Comparison of ENCODE assay signal across 8 cellular contexts in the genomic region with DNA sequence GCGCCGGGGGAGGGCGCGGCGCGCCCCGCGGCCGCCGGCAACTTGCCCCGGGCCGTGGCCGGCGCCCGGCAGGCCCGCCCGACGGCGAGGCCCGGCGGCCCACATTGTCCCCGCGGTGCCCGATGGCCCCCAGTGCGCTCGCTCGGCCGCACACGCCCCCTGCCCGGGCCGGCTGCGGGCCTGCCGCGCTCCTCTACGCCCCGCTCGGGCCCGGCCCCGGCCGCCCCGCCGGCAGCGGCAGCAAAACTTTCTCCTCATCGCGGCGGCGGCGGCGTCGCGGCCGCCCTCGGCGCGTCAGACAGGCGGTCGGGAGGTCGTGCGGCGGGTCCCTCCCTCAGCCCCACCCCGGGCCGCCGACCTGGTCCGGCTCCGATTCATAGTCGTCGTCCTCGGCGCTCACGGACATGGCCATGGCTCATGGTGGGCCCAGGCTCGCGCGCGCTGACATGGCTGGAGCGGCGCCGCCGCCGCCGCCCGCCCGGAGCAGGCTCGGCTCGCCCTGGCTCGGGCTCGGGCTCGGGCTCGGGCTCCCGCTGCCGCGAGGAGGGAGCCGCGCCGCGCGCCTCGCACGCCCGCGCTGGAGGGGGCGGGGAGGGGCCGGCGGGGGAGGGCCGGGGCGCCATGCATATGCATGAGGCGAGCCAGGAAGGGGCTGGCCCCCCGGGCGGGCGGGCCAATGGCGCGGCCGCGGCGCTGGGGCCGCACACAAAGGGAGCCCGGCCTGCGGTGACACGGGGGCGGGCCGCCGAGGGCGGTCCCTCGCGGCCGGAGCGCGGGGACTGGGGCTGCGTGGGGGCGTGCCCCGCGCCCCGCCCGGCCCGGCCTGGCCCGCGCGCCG.
DNase-seq lines count a peak whose midpoint lies in the region; ATAC-seq and TF ChIP-seq lines count a peak whose summit lies in the region.

No MANE protein-coding gene starts in this region.

- H3K9me2 ChIP-seq in DOHH2 (replicated peaks; ENCODE audit: control insufficient read depth, low read length): no peaks in the 10 kb centered on the region

- H3K27me3 ChIP-seq in DOHH2 (ENCODE audit: control insufficient read depth, low read length): no peaks in the 10 kb centered on the region
- no peaks in the 10 kb centered on the region for H3K27me3 ChIP-seq in foreskin keratinocyte
- peaks cover 15% of the 10 kb centered on the region for H3K27me3 ChIP-seq in neutrophil

- H3K4me1 ChIP-seq in DOHH2 (ENCODE audit: control insufficient read depth, low read length) (peaks cover 32% of the 10 kb centered on the region), foreskin keratinocyte (no peaks in the 10 kb centered on the region), neutrophil (ENCODE audit: control insufficient read depth in 1 of 2, insufficient read depth in 1 of 2, low read depth in 1 of 2, low read length in 1 of 2) (peaks cover 31 to 33% of the 10 kb centered on the region in 2 experiments)

- H3K9me3 ChIP-seq in DOHH2 (ENCODE audit: control insufficient read depth, insufficient read depth, low read length) (no peaks in the 10 kb centered on the region), neutrophil (no peaks in the 10 kb centered on the region)

- H3K36me3 ChIP-seq in DOHH2 (ENCODE audit: control insufficient read depth, low read length) (peaks cover 22% of the 10 kb centered on the region), neutrophil (no peaks in the 10 kb centered on the region)

- TF ChIP-seq CTCF in DOHH2 (IDR thresholded peaks at IDR 0.05; ENCODE audit: low read depth, low read length, poor library complexity, severe bottlenecking) (no peak), foreskin keratinocyte (conservative IDR thresholded peaks at IDR 0.05) (no peak), neutrophil (IDR thresholded peaks at IDR 0.05) (no peak)

- H3K4me3 ChIP-seq in DOHH2 (ENCODE audit: low read length) (peak overlapping the region; percentile 87), neutrophil (ENCODE audit: low read depth in 1 of 2, low read length in 1 of 2) (peak overlapping the region; percentile 59 to 72)
- H3K4me3 ChIP-seq in Jurkat, Clone E6-1 (ENCODE audit: low read length): peak overlapping the region; percentile 74

- DNase-seq in Jurkat, Clone E6-1 (ENCODE audit: low read depth, low spot score): peak; percentile 84
- DNase-seq in RKO (ENCODE audit: low spot score): peak; percentile 87
- peak; percentile 86 for DNase-seq in activated effector memory CD4-positive, alpha-beta T cell treated with Interleukin-2 at 50 U/mL for 16 hours
- peak in 1 of 2 donors; percentile 56 for DNase-seq in foreskin keratinocyte
- peak; percentile 69 for DNase-seq in stromal cell of bone marrow (ENCODE audit: low read depth)

- H3F3A ChIP-seq in DOHH2 (ENCODE audit: control insufficient read depth, insufficient read depth): peaks cover 5% of the 10 kb centered on the region

- H4K20me1 ChIP-seq in DOHH2 (ENCODE audit: control insufficient read depth, insufficient read depth, low read depth, low read length): peaks cover 19% of the 10 kb centered on the region

- ATAC-seq in GM21723 (IDR thresholded peaks at IDR 0.05; ENCODE audit: unreplicated experiment): peak; percentile 88
- peak; percentile 92 for ATAC-seq in foreskin keratinocyte

- peak overlapping the region; percentile 64 for H3K4me2 ChIP-seq in DOHH2 (ENCODE audit: low read length)

- H3K27ac ChIP-seq in DOHH2 (ENCODE audit: low read depth, low read length): peak overlapping the region; percentile 31
- H3K27ac ChIP-seq in foreskin keratinocyte: peak overlapping the region; percentile 87
- H3K27ac ChIP-seq in neutrophil: peak overlapping the region; percentile 52

- peaks cover 45% of the 10 kb centered on the region for H3K79me2 ChIP-seq in DOHH2 (ENCODE audit: control insufficient read depth, low read length)

Comparison
In these comparisons a context has a peak if more than half of its experiments do, and no peak if none do; other contexts are left out.
1. H3K27ac ChIP-seq: peak in every context shown above with its lines; median percentile 87 in foreskin keratinocyte; 52 in neutrophil; 31 in DOHH2.